In the genomic region with DNA sequence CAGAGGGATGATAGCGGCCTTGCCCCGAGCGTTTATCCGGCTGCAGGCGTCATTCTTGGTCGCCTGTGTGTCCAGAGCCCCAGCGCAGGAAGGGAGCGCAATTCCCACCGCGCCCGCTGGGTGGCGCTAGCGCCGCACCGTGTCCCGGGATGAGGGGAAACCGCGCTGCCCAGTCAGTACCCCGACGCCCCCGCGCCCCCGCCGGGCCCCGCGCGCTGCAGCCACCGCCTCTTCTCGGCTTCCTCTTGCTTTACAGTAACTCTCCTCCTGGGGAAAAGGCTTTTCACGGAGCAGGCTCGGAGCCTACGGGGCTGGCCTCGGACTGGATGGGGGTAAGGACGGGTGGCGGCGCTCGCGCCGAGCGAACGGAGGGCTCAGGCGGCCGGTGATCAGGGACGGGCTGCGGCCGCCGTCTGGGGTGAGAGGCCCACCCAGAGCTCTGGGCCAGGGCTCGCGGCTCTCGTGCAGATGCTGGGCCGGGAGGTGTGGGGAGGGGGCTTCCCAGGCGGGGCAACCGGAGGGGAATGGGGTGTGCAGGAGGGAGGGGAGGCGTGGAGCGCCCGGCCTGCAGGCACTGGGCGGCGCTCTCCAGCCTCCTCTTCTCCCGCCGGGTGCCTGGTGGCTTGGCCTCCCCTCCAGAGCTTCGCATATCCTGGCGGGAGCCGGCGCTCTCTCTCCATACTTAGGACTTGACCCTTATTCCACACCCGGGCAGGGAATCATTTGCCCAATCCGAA, we compare ENCODE assay signal across 8 cellular contexts. TPM values are rescaled to one million over a fixed set of nuclear protein-coding genes. Genes with fewer than 3 reads are reported as not detected.
DNase-seq lines count a peak whose midpoint lies in the region; ATAC-seq and TF ChIP-seq lines count a peak whose summit lies in the region.

No MANE protein-coding gene starts in this region.

- H3K4me1 Mint-ChIP-seq in effector memory CD8-positive, alpha-beta T cell (ENCODE audit: low read depth in 2 of 2): peaks cover 6 to 11% of the 10 kb centered on the region in 2 donors

- no peaks in the 10 kb centered on the region for H3K9me3 Mint-ChIP-seq in effector memory CD8-positive, alpha-beta T cell

- peak overlapping the region; percentile 85 for H3K9ac ChIP-seq in mesenchymal stem cell (ENCODE audit: low read length)

- peak overlapping the region; percentile 93 for H4K91ac ChIP-seq in mesenchymal stem cell (ENCODE audit: low read length)

- peak overlapping the region; percentile 88 to 90 for H3K4me3 Mint-ChIP-seq in effector memory CD8-positive, alpha-beta T cell

- H3K4me3 ChIP-seq in mesenchymal stem cell (ENCODE audit: insufficient read depth in 1 of 2, low read depth in 1 of 2, low read length in 2 of 2): peak overlapping the region; percentile 74 to 88

- H3K27ac ChIP-seq in C4-2B: peak overlapping the region; percentile 68
- H3K27ac ChIP-seq in mesenchymal stem cell (ENCODE audit: low read length, poor library complexity, severe bottlenecking): peak overlapping the region; percentile 81

- H3K4me2 ChIP-seq in mesenchymal stem cell (ENCODE audit: low read length, poor library complexity, severe bottlenecking): peak overlapping the region; percentile 89

- TF ChIP-seq CTCF in C4-2B (conservative IDR thresholded peaks at IDR 0.05): peak; percentile 100

- H3K9me3 ChIP-seq in mesenchymal stem cell (ENCODE audit: control insufficient read depth, low read length): no peaks in the 10 kb centered on the region

- H4K8ac ChIP-seq in mesenchymal stem cell (ENCODE audit: low read length): peak overlapping the region; percentile 99

- peak overlapping the region; percentile 97 for H2BK120ac ChIP-seq in mesenchymal stem cell (ENCODE audit: low read depth, low read length)

- WGBS in mesenchymal stem cell: under 1% methylated on average over 37 of the region's 66 CpGs

- no peaks in the 10 kb centered on the region for H3K27me3 ChIP-seq in mesenchymal stem cell (ENCODE audit: control insufficient read depth in 1 of 2, insufficient read depth in 1 of 2, low read length in 2 of 2)

- no peak overlapping the region for H2AK5ac ChIP-seq in mesenchymal stem cell (ENCODE audit: low read length, severe bottlenecking)

- H3K79me1 ChIP-seq in mesenchymal stem cell (replicated peaks; ENCODE audit: low read length, poor library complexity, severe bottlenecking): peaks cover 14% of the 10 kb centered on the region

- H3K23ac ChIP-seq in mesenchymal stem cell (ENCODE audit: low read length in 2 of 2): no peak overlapping the region

- H3K14ac ChIP-seq in mesenchymal stem cell (ENCODE audit: low read length in 2 of 2): peak overlapping the region in 1 of 2 experiments; percentile 85

- H3K36me3 ChIP-seq in mesenchymal stem cell (ENCODE audit: control insufficient read depth in 1 of 2, insufficient read depth in 2 of 2, low read depth in 1 of 2, low read length in 2 of 2): peaks cover 5 to 21% of the 10 kb centered on the region in 2 experiments

- DNase-seq in GM19240 (ENCODE audit: insufficient read length, low spot score) (peak; percentile 66), NCI-H748 treated with DMSO at 0.1 percent for 48 hours (lab: John Stamatoyannopoulos, UW) (peak; percentile 14), mesenchymal stem cell (peak; percentile 87)
- DNase-seq in activated CD8-positive, alpha-beta memory T cell treated with anti-CD3 and anti-CD28 coated beads for 24 hours: peak; percentile 99
- DNase-seq in effector memory CD8-positive, alpha-beta T cell: peak; percentile 85 to 91 (median 89)
- peak; percentile 74 for DNase-seq in stimulated activated CD8-positive, alpha-beta memory T cell treated with anti-CD3 and anti-CD28 coated beads, Interleukin-12 subunit alpha, Interleukin-12 subunit beta, amount 100 ng/mL, for 4 hours (ENCODE audit: low read depth)

- peaks cover 30% of the 10 kb centered on the region for H3K4me1 ChIP-seq in mesenchymal stem cell (ENCODE audit: control insufficient read depth, insufficient read depth, low read depth, low read length)

- peak overlapping the region in 1 of 2 experiments; percentile 89 for H3K4ac ChIP-seq in mesenchymal stem cell (ENCODE audit: low read depth in 1 of 2, low read length in 2 of 2)

- H2BK5ac ChIP-seq in mesenchymal stem cell (ENCODE audit: low read depth, low read length, poor library complexity, severe bottlenecking): peak overlapping the region; percentile 69

- peak overlapping the region; percentile 93 to 95 for H3K18ac ChIP-seq in mesenchymal stem cell (ENCODE audit: low read depth in 1 of 2, low read length in 2 of 2)

- H3K27me3 Mint-ChIP-seq in effector memory CD8-positive, alpha-beta T cell: no peaks in the 10 kb centered on the region

- H3K27ac Mint-ChIP-seq in effector memory CD8-positive, alpha-beta T cell: peak overlapping the region; percentile 88 to 91

- ATAC-seq in HG03457 (IDR thresholded peaks at IDR 0.05; ENCODE audit: unreplicated experiment): peak; percentile 42
- peak; percentile 94 for ATAC-seq in effector memory CD8-positive, alpha-beta T cell (replicated peaks)

- H3K36me3 Mint-ChIP-seq in effector memory CD8-positive, alpha-beta T cell (ENCODE audit: insufficient read depth): peaks cover 4% of the 10 kb centered on the region

- H2AFZ ChIP-seq in mesenchymal stem cell (ENCODE audit: low read depth, low read length): peak overlapping the region; percentile 96

- peak overlapping the region in 1 of 2 experiments; percentile 93 for H2BK12ac ChIP-seq in mesenchymal stem cell (ENCODE audit: low read length in 2 of 2)

- H2BK15ac ChIP-seq in mesenchymal stem cell (ENCODE audit: low read depth, poor library complexity, severe bottlenecking): peak overlapping the region; percentile 80

RNA-seq across cellular contexts. Expression of a gene that starts 29.8 kb away (rescaled TPM):
- not detected for polyA plus RNA-seq in mesenchymal stem cell (2013, experiment 1 of 2)
- not detected for polyA plus RNA-seq in mesenchymal stem cell (2013, experiment 2 of 2)

RNA-seq across cellular contexts. Expression of a gene that starts 46.0 kb away (rescaled TPM):
- not detected for polyA plus RNA-seq in mesenchymal stem cell (2013, experiment 1 of 2)
- not detected for polyA plus RNA-seq in mesenchymal stem cell (2013, experiment 2 of 2)

Comparison
In these comparisons a context has a peak if more than half of its experiments do, and no peak if none do; other contexts are left out.
1. Peak in every context shown above with its lines: DNase-seq, ATAC-seq, H3K4me3 ChIP-seq and H3K27ac ChIP-seq.
2. DNase-seq: peak in every context shown above with its lines; median percentile 99 in activated CD8-positive, alpha-beta memory T cell treated with anti-CD3 and anti-CD28 coated beads for 24 hours; 89 in effector memory CD8-positive, alpha-beta T cell; 87 in mesenchymal stem cell; 74 in stimulated activated CD8-positive, alpha-beta memory T cell treated with anti-CD3 and anti-CD28 coated beads, Interleukin-12 subunit alpha, Interleukin-12 subunit beta, amount 100 ng/mL, for 4 hours; 66 in GM19240; 14 in NCI-H748 treated with DMSO at 0.1 percent for 48 hours.